In the genomic region with DNA sequence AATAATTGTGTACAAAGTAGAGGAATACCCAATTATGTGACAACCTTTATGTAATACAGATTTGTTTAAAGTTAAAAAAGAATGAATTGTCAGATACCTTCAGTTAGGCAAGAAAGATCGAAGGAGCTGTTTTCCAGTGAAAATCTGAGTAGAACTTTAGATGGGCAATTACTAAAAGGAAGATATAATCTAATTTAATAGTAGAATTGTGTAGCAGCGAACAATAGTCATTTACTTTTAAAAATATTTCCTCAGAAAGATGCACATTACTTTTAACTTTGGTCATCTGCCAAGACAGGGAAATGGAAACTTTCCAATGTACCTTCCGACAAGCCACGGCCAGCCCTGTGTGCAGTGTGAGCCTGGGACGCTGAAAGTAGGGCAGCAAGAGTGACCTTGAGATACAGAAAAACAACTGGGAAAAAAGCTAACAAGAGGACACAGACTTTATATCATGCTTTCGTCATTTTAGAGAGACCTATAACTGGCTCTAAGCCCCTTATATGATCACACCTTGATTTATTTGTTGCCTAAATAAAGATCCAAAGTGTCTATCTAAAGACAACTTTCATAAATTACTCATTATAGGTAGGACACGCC, we compare ENCODE assay signal across 19 cellular contexts. TPM values are rescaled to one million over a fixed set of nuclear protein-coding genes. Genes with fewer than 3 reads are reported as not detected.
A peak's percentile ranks its signal among the peaks of the same experiment; 100 is the strongest.
DNase-seq lines count a peak whose midpoint lies in the region; ATAC-seq and TF ChIP-seq lines count a peak whose summit lies in the region.
"Had no signal": no experiment of that assay in that cellular context is flagged by ENCODE, and none has a peak within 500 bp of the region (broad histone marks: within the 10 kb centered on the region; RNA-seq: fewer than 3 reads in every experiment).

No MANE protein-coding gene starts in this region.

- no peaks in the 10 kb centered on the region for H3K9me3 Mint-ChIP-seq in endodermal cell
- H3K9me3 Mint-ChIP-seq: activated naive CD8-positive, alpha-beta T cell treated with anti-CD3 and anti-CD28 coated beads, Interleukin-2, amount 10 ng/mL, durations not matched to agents 7 days and 5 days; naive thymus-derived CD8-positive, alpha-beta T cell; T-helper 1 cell treated with Interleukin-12 subunit alpha and Interleukin-12 subunit beta and Interleukin-4 antibody, amounts not matched to agents 30 μg/mL and 1 μg/mL, for 36 hours had no signal

- 98 to 100% methylated on average over 5 to 7 of the region's 7 CpGs for WGBS in endodermal cell (ENCODE audit: insufficient coverage in 1 of 2, insufficient read length in 1 of 2), 2 experiments

- no peaks in the 10 kb centered on the region for H3K27me3 Mint-ChIP-seq in endodermal cell (ENCODE audit: insufficient read depth)

- TF ChIP-seq CTCF in endodermal cell (conservative IDR thresholded peaks at IDR 0.05) = no peak

- peak overlapping the region; percentile 27 for H3K27ac ChIP-seq in SK-N-MC
- H3K27ac ChIP-seq in endodermal cell (ENCODE audit: low read depth, low read length) = no peak overlapping the region

- H3K9me3 ChIP-seq in SK-N-MC (ENCODE audit: low read depth, low read length) (no peaks in the 10 kb centered on the region), endodermal cell (ENCODE audit: control insufficient read depth, low read length) (no peaks in the 10 kb centered on the region)

- H3K27me3 ChIP-seq in endodermal cell (ENCODE audit: control insufficient read depth, insufficient read depth, low read length, poor library complexity, severe bottlenecking) = no peaks in the 10 kb centered on the region

- peaks cover 60% of the 10 kb centered on the region for H3K36me3 Mint-ChIP-seq in endodermal cell (ENCODE audit: low read depth)
- H3K36me3 Mint-ChIP-seq: activated naive CD8-positive, alpha-beta T cell treated with anti-CD3 and anti-CD28 coated beads, Interleukin-2, amount 10 ng/mL, durations not matched to agents 7 days and 5 days; naive thymus-derived CD8-positive, alpha-beta T cell had no signal

- DNase-seq in SK-N-MC (ENCODE audit: low read depth, low spot score) (no peak), endodermal cell (no peak), iris pigment epithelial cell (ENCODE audit: low read depth) (peak; percentile 70), renal cortical epithelial cell (ENCODE audit: low read depth) (peak; percentile 44), A172 (ENCODE audit: low spot score) (no peak), NCI-H187 treated with DMSO at 0.1 percent for 48 hours (lab: John Stamatoyannopoulos, UW) (no peak)
- DNase-seq in activated CD4-positive, alpha-beta T cell treated with anti-CD3 and anti-CD28 coated beads, Interleukin-2, amount 50 U/mL, for 48 hours = no peak
- DNase-seq: activated CD4-positive, alpha-beta T cell treated with anti-CD3 and anti-CD28 coated beads for 1 hour; activated naive CD8-positive, alpha-beta T cell treated with anti-CD3 and anti-CD28 coated beads, Interleukin-2, amount 10 ng/mL, durations not matched to agents 7 days and 5 days; activated T-cell treated with anti-CD3 and anti-CD28 coated beads, Interleukin-2, amount 50 U/mL, for 1 hour; foreskin fibroblast; kidney glomerular epithelial cell; naive thymus-derived CD8-positive, alpha-beta T cell; NCI-H1436 treated with DMSO at 0.1 percent for 48 hours; NCI-H524 treated with DMSO at 0.1 percent for 48 hours had no signal

- no peaks in the 10 kb centered on the region for H3K4me1 ChIP-seq in endodermal cell (ENCODE audit: control insufficient read depth, insufficient read depth, low read length)

- H3K9ac ChIP-seq in SK-N-MC (ENCODE audit: insufficient read length) = no peak overlapping the region
- H3K9ac ChIP-seq in endodermal cell (ENCODE audit: extremely low read depth, low read length, poor library complexity, severe bottlenecking) = no peak overlapping the region

- H3K4me1 Mint-ChIP-seq in endodermal cell = peaks cover 11% of the 10 kb centered on the region

- H3K4me3 Mint-ChIP-seq in endodermal cell = no peak overlapping the region
- H3K4me3 Mint-ChIP-seq: activated naive CD8-positive, alpha-beta T cell treated with anti-CD3 and anti-CD28 coated beads, Interleukin-2, amount 10 ng/mL, durations not matched to agents 7 days and 5 days; naive thymus-derived CD8-positive, alpha-beta T cell; T-helper 1 cell treated with Interleukin-12 subunit alpha and Interleukin-12 subunit beta and Interleukin-4 antibody, amounts not matched to agents 30 μg/mL and 1 μg/mL, for 36 hours had no signal

- H3K4me3 ChIP-seq in SK-N-MC (no peak overlapping the region), endodermal cell (ENCODE audit: low read length) (no peak overlapping the region)
- H3K4me3 ChIP-seq: K562, smooth muscle cell had no signal

- H3K27ac Mint-ChIP-seq in endodermal cell = peak overlapping the region; percentile 29
- H3K27ac Mint-ChIP-seq: activated naive CD8-positive, alpha-beta T cell treated with anti-CD3 and anti-CD28 coated beads, Interleukin-2, amount 10 ng/mL, durations not matched to agents 7 days and 5 days; T-helper 1 cell treated with Interleukin-12 subunit alpha and Interleukin-12 subunit beta and Interleukin-4 antibody, amounts not matched to agents 30 μg/mL and 1 μg/mL, for 36 hours had no signal

- no peak for ATAC-seq in HG02938 (IDR thresholded peaks at IDR 0.05; ENCODE audit: unreplicated experiment)
- ATAC-seq: naive thymus-derived CD8-positive, alpha-beta T cell had no signal

- H3K36me3 ChIP-seq in SK-N-MC (ENCODE audit: insufficient read depth, low read length) (peaks cover 49% of the 10 kb centered on the region), endodermal cell (ENCODE audit: control insufficient read depth, insufficient read depth, low read length) (peaks cover 97% of the 10 kb centered on the region)

RNA-seq across cellular contexts. Expression of gene RHOBTB3, which starts 40.1 kb away (rescaled TPM):
- total RNA-seq in endodermal cell = 100 to 1,000 TPM; 432 to 444 TPM
- polyA plus RNA-seq in endodermal cell (2013, experiment 1 of 2) = 116 TPM
- polyA plus RNA-seq in endodermal cell (2013, experiment 2 of 2) = 147 TPM
- total RNA-seq in renal cortical epithelial cell = 97.9 and 183 TPM in 2 replicates
- 199 and 274 TPM in 2 replicates for total RNA-seq in A172 (2014; rRNA removed; shearing (Covaris generic))

RNA-seq across cellular contexts. Expression of gene GLRX, which starts 51.3 kb away (rescaled TPM):
- total RNA-seq in endodermal cell = 10 to 100 TPM; 18.9 to 26.3 TPM
- 33.6 TPM for polyA plus RNA-seq in endodermal cell (2013, experiment 1 of 2)
- polyA plus RNA-seq in endodermal cell (2013, experiment 2 of 2) = 34.9 TPM
- total RNA-seq in renal cortical epithelial cell = 43.6 and 74.3 TPM in 2 replicates
- 54.3 and 63.6 TPM in 2 replicates for total RNA-seq in A172 (2014; rRNA removed; shearing (Covaris generic))

Comparison
In these comparisons a context has a peak if more than half of its experiments do, and no peak if none do; other contexts are left out.
1. DNase-seq: peak in iris pigment epithelial cell (single experiment) and renal cortical epithelial cell (single experiment); none in SK-N-MC (single experiment), endodermal cell (single experiment), activated CD4-positive, alpha-beta T cell treated with anti-CD3 and anti-CD28 coated beads, Interleukin-2, amount 50 U/mL, for 48 hours (0 of 2), A172 (single experiment) and NCI-H187 treated with DMSO at 0.1 percent for 48 hours (single experiment).